ENCODE assay signal across 1 cellular context in the genomic region with DNA sequence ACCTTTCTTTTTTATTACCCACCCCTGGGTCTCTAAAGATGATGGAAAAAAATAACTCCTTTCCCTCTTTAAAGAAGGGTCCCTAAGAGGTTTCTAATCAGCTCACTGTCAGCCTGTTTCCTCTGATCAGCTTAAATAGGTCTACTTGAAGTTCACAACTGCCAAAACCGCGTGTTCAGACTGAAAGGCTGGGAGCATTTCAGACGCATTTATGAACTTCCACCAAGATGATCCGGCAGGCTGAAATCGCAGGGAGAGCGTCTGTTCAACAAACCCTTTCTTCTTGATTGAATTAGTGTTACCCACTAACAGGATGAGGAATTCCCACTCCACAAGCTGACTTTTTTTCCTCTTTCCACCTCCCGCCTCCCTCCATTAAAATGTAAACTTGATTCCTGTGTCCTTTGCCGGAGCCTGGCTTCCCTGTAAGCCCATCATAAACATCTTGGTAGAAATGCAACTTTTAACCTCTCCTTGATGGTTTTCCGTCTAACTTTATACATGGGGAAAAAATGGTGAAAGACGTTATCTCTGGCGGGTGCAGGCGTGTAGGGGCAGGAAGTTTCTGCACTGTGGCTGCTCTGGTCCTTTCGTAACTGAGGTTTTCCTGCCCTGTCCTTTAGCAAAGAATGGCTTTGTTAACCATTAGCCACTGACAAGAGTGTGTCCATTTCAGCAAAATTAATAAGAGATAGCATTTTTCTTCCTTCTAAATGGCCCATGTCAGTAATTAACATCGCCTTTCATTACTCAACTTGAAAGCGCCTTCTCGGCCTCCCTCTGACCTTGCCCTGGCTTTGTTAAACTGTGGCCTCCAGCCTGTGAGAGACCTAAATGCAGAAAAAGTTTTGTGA.
TF ChIP-seq lines count a peak whose summit lies in the region.

No MANE protein-coding gene starts in this region.

TF ChIP-seq in HepG2, 621 proteins besides CTCF, POLR2A, EP300 and RAD21 (continued from another document and continues in another):
- TF ChIP-seq, protein P1, sequence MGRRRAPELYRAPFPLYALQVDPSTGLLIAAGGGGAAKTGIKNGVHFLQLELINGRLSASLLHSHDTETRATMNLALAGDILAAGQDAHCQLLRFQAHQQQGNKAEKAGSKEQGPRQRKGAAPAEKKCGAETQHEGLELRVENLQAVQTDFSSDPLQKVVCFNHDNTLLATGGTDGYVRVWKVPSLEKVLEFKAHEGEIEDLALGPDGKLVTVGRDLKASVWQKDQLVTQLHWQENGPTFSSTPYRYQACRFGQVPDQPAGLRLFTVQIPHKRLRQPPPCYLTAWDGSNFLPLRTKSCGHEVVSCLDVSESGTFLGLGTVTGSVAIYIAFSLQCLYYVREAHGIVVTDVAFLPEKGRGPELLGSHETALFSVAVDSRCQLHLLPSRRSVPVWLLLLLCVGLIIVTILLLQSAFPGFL (CRISPR knock-in tag; IDR thresholded peaks at IDR 0.05), result no peak
- no peak for TF ChIP-seq ZNF709 (CRISPR knock-in tag; IDR thresholded peaks at IDR 0.05)
- TF ChIP-seq, protein P2, sequence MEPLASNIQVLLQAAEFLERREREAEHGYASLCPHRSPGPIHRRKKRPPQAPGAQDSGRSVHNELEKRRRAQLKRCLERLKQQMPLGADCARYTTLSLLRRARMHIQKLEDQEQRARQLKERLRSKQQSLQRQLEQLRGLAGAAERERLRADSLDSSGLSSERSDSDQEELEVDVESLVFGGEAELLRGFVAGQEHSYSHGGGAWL (CRISPR knock-in tag; IDR thresholded peaks at IDR 0.05), result no peak
- TF ChIP-seq MAF1 (CRISPR knock-in tag; IDR thresholded peaks at IDR 0.05; ENCODE audit: borderline replicate concordance), result no peak
- TF ChIP-seq MAFK (conservative IDR thresholded peaks at IDR 0.05 in 1 of 2, IDR thresholded peaks at IDR 0.05 in 1 of 2; ENCODE audit: low read length in 2 of 2), result no peak
- TF ChIP-seq ZNF772 (CRISPR knock-in tag; IDR thresholded peaks at IDR 0.05), result no peak
- peak; percentile 45; the same call in 1 of the 2 replicates for TF ChIP-seq ZNF317 (CRISPR knock-in tag; IDR thresholded peaks at IDR 0.05)
- TF ChIP-seq, protein P3, sequence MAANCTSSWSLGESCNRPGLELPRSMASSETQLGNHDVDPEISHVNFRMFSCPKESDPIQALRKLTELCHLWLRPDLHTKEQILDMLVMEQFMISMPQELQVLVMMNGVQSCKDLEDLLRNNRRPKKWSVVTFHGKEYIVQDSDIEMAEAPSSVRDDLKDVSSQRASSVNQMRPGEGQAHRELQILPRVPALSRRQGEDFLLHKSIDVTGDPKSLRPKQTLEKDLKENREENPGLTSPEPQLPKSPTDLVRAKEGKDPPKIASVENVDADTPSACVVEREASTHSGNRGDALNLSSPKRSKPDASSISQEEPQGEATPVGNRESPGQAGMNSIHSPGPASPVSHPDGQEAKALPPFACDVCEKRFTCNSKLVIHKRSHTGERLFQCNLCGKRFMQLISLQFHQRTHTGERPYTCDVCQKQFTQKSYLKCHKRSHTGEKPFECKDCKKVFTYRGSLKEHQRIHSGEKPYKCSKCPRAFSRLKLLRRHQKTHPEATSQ (CRISPR knock-in tag; IDR thresholded peaks at IDR 0.05; ENCODE audit: borderline replicate concordance), result peak; percentile 75; the same call in 1 of the 2 replicates
- no peak for TF ChIP-seq TARDBP (CRISPR knock-in tag; IDR thresholded peaks at IDR 0.05)
- TF ChIP-seq NR2F6 (IDR thresholded peaks at IDR 0.05), result no peak
- TF ChIP-seq NR2F6 (CRISPR knock-in tag; IDR thresholded peaks at IDR 0.05), result peak; percentile 45; the same call in 1 of the 2 replicates
- TF ChIP-seq ZSCAN12 (CRISPR knock-in tag; IDR thresholded peaks at IDR 0.05), result no peak
- TF ChIP-seq, protein P4, sequence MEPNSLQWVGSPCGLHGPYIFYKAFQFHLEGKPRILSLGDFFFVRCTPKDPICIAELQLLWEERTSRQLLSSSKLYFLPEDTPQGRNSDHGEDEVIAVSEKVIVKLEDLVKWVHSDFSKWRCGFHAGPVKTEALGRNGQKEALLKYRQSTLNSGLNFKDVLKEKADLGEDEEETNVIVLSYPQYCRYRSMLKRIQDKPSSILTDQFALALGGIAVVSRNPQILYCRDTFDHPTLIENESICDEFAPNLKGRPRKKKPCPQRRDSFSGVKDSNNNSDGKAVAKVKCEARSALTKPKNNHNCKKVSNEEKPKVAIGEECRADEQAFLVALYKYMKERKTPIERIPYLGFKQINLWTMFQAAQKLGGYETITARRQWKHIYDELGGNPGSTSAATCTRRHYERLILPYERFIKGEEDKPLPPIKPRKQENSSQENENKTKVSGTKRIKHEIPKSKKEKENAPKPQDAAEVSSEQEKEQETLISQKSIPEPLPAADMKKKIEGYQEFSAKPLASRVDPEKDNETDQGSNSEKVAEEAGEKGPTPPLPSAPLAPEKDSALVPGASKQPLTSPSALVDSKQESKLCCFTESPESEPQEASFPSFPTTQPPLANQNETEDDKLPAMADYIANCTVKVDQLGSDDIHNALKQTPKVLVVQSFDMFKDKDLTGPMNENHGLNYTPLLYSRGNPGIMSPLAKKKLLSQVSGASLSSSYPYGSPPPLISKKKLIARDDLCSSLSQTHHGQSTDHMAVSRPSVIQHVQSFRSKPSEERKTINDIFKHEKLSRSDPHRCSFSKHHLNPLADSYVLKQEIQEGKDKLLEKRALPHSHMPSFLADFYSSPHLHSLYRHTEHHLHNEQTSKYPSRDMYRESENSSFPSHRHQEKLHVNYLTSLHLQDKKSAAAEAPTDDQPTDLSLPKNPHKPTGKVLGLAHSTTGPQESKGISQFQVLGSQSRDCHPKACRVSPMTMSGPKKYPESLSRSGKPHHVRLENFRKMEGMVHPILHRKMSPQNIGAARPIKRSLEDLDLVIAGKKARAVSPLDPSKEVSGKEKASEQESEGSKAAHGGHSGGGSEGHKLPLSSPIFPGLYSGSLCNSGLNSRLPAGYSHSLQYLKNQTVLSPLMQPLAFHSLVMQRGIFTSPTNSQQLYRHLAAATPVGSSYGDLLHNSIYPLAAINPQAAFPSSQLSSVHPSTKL (CRISPR knock-in tag; IDR thresholded peaks at IDR 0.05), result 0 out of 2 replicates have a peak, but pooled peaks have one; percentile 40
- TF ChIP-seq, protein P5, sequence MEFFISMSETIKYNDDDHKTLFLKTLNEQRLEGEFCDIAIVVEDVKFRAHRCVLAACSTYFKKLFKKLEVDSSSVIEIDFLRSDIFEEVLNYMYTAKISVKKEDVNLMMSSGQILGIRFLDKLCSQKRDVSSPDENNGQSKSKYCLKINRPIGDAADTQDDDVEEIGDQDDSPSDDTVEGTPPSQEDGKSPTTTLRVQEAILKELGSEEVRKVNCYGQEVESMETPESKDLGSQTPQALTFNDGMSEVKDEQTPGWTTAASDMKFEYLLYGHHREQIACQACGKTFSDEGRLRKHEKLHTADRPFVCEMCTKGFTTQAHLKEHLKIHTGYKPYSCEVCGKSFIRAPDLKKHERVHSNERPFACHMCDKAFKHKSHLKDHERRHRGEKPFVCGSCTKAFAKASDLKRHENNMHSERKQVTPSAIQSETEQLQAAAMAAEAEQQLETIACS (CRISPR knock-in tag; IDR thresholded peaks at IDR 0.05), result no peak
- TF ChIP-seq MBD4 (IDR thresholded peaks at IDR 0.05; ENCODE audit: borderline replicate concordance, low read length), result no peak
- TF ChIP-seq ELF3 (CRISPR knock-in tag; IDR thresholded peaks at IDR 0.05), result 0 out of 2 replicates have a peak, but pooled peaks have one; percentile 49
- TF ChIP-seq HOXA5 (CRISPR knock-in tag; IDR thresholded peaks at IDR 0.05), result no peak
- TF ChIP-seq NR2F1 (CRISPR knock-in tag; IDR thresholded peaks at IDR 0.05), result no peak
- no peak for TF ChIP-seq ZNF570 (CRISPR knock-in tag; IDR thresholded peaks at IDR 0.05; ENCODE audit: borderline replicate concordance)
- TF ChIP-seq MXD4 (CRISPR knock-in tag; IDR thresholded peaks at IDR 0.05), result no peak
- no peak for TF ChIP-seq AGO2 (optimal IDR thresholded peaks at IDR 0.05; ENCODE audit: low read depth, low read length)
- TF ChIP-seq PITX1 (CRISPR knock-in tag; IDR thresholded peaks at IDR 0.05), result no peak
- TF ChIP-seq REXO4 (CRISPR knock-in tag; IDR thresholded peaks at IDR 0.05; ENCODE audit: borderline replicate concordance), result no peak
- 0 out of 2 replicates have a peak, but pooled peaks have one; percentile 51 for TF ChIP-seq DNMT3B (CRISPR knock-in tag; conservative IDR thresholded peaks at IDR 0.05)
- no peak for TF ChIP-seq SMARCE1 (IDR thresholded peaks at IDR 0.05; ENCODE audit: borderline replicate concordance)
- TF ChIP-seq, protein P6, sequence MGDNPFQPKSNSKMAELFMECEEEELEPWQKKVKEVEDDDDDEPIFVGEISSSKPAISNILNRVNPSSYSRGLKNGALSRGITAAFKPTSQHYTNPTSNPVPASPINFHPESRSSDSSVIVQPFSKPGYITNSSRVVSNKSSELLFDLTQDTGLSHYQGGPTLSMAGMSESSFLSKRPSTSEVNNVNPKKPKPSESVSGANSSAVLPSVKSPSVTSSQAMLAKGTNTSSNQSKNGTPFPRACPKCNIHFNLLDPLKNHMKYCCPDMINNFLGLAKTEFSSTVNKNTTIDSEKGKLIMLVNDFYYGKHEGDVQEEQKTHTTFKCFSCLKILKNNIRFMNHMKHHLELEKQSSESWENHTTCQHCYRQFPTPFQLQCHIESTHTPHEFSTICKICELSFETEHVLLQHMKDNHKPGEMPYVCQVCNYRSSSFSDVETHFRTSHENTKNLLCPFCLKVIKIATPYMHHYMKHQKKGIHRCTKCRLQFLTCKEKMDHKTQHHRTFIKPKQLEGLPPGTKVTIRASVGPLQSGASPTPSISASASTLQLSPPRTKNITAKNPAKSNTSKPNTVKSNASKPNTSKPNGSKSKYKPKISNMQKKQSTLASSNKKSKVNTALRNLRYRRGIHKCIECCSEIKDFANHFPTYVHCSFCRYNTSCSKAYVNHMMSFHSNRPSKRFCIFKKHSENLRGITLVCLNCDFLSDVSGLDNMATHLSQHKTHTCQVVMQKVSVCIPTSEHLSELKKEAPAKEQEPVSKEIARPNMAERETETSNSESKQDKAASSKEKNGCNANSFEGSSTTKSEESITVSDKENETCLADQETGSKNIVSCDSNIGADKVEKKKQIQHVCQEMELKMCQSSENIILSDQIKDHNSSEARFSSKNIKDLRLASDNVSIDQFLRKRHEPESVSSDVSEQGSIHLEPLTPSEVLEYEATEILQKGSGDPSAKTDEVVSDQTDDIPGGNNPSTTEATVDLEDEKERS (CRISPR knock-in tag; IDR thresholded peaks at IDR 0.05), result no peak
- peak; percentile 54; the same call in 1 of the 2 replicates for TF ChIP-seq ZMYM4 (CRISPR knock-in tag; IDR thresholded peaks at IDR 0.05)
- TF ChIP-seq, protein P7, sequence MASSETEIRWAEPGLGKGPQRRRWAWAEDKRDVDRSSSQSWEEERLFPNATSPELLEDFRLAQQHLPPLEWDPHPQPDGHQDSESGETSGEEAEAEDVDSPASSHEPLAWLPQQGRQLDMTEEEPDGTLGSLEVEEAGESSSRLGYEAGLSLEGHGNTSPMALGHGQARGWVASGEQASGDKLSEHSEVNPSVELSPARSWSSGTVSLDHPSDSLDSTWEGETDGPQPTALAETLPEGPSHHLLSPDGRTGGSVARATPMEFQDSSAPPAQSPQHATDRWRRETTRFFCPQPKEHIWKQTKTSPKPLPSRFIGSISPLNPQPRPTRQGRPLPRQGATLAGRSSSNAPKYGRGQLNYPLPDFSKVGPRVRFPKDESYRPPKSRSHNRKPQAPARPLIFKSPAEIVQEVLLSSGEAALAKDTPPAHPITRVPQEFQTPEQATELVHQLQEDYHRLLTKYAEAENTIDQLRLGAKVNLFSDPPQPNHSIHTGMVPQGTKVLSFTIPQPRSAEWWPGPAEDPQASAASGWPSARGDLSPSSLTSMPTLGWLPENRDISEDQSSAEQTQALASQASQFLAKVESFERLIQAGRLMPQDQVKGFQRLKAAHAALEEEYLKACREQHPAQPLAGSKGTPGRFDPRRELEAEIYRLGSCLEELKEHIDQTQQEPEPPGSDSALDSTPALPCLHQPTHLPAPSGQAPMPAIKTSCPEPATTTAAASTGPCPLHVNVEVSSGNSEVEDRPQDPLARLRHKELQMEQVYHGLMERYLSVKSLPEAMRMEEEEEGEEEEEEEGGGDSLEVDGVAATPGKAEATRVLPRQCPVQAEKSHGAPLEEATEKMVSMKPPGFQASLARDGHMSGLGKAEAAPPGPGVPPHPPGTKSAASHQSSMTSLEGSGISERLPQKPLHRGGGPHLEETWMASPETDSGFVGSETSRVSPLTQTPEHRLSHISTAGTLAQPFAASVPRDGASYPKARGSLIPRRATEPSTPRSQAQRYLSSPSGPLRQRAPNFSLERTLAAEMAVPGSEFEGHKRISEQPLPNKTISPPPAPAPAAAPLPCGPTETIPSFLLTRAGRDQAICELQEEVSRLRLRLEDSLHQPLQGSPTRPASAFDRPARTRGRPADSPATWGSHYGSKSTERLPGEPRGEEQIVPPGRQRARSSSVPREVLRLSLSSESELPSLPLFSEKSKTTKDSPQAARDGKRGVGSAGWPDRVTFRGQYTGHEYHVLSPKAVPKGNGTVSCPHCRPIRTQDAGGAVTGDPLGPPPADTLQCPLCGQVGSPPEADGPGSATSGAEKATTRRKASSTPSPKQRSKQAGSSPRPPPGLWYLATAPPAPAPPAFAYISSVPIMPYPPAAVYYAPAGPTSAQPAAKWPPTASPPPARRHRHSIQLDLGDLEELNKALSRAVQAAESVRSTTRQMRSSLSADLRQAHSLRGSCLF (CRISPR knock-in tag; IDR thresholded peaks at IDR 0.05; ENCODE audit: borderline replicate concordance), result no peak
- TF ChIP-seq, protein P8, sequence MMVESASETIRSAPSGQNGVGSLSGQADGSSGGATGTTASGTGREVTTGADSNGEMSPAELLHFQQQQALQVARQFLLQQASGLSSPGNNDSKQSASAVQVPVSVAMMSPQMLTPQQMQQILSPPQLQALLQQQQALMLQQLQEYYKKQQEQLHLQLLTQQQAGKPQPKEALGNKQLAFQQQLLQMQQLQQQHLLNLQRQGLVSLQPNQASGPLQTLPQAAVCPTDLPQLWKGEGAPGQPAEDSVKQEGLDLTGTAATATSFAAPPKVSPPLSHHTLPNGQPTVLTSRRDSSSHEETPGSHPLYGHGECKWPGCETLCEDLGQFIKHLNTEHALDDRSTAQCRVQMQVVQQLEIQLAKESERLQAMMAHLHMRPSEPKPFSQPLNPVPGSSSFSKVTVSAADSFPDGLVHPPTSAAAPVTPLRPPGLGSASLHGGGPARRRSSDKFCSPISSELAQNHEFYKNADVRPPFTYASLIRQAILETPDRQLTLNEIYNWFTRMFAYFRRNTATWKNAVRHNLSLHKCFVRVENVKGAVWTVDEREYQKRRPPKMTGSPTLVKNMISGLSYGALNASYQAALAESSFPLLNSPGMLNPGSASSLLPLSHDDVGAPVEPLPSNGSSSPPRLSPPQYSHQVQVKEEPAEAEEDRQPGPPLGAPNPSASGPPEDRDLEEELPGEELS (CRISPR knock-in tag; IDR thresholded peaks at IDR 0.05), result 0 out of 2 replicates have a peak, but pooled peaks have one; percentile 19
- TF ChIP-seq KDM4B (CRISPR knock-in tag; IDR thresholded peaks at IDR 0.05), result no peak
- TF ChIP-seq ZNF138 (CRISPR knock-in tag; IDR thresholded peaks at IDR 0.05; ENCODE audit: low read depth), result no peak
- TF ChIP-seq ZSCAN30 (CRISPR knock-in tag; IDR thresholded peaks at IDR 0.05), result no peak
- peak; percentile 57 for TF ChIP-seq SAP130 (CRISPR knock-in tag; IDR thresholded peaks at IDR 0.05; ENCODE audit: low read depth)
- TF ChIP-seq SP5 (CRISPR knock-in tag; IDR thresholded peaks at IDR 0.05; ENCODE audit: borderline replicate concordance, low read depth), result no peak
- TF ChIP-seq ZNF274 (CRISPR knock-in tag; IDR thresholded peaks at IDR 0.05), result no peak
- no peak for TF ChIP-seq SRF (IDR thresholded peaks at IDR 0.05; ENCODE audit: low read depth, low read length)
- 0 out of 2 replicates have a peak, but pooled peaks have one; percentile 17 for TF ChIP-seq ZNF143 (CRISPR knock-in tag; IDR thresholded peaks at IDR 0.05)
